In genomic region chr3:102544741-102545140, GRCh38 we compare ENCODE assay signal across 31 cellular contexts.
DNase-seq lines count a peak whose midpoint lies in the region; ATAC-seq, FAIRE-seq and TF ChIP-seq lines count a peak whose summit lies in the region.
"Had no signal": no experiment of that assay in that cellular context is flagged by ENCODE, and none has a peak within 500 bp of the region (broad histone marks: within the 10 kb centered on the region; RNA-seq: fewer than 3 reads in every experiment).

No MANE protein-coding gene starts in this region.

- H3K27ac ChIP-seq in PC-3 (ENCODE audit: low read length), result no peak overlapping the region
- H3K27ac ChIP-seq: 22Rv1; A549; BLaER1; BLaER1 treated with 17β-estradiol and CSF1 and Interleukin-3, amounts not matched to agents 10 nM and 100 nM; C4-2B had no signal

- POLR2A ChIA-PET in PC-3 (lab: Charles Lee; ENCODE audit: unreplicated experiment), result interaction anchor here (0.6 kb wide), 1 partner anchor 134 kb away, joined by 3 read pairs; no protein-coding TSS in a partner anchor

- no peaks in the 10 kb centered on the region for H3K9me3 ChIP-seq in PC-3 (ENCODE audit: low read length)
- H3K9me3 ChIP-seq: A549; BE2C; BLaER1; BLaER1 treated with 17β-estradiol and CSF1 and Interleukin-3, amounts not matched to agents 10 nM and 100 nM; Caco-2 had no signal

- H3K27me3 ChIP-seq in PC-3 (ENCODE audit: low read length) (no peaks in the 10 kb centered on the region), bronchial epithelial cell (ENCODE audit: control insufficient read depth, insufficient read depth, low read length) (peaks cover 1% of the 10 kb centered on the region)
- H3K27me3 ChIP-seq: BE2C; BLaER1; BLaER1 treated with 17β-estradiol and CSF1 and Interleukin-3, amounts not matched to agents 10 nM and 100 nM had no signal

- H3K9ac ChIP-seq in PC-3 (ENCODE audit: low read length), result no peak overlapping the region
- H3K9ac ChIP-seq: BLaER1; BLaER1 treated with 17β-estradiol and CSF1 and Interleukin-3, amounts not matched to agents 10 nM and 100 nM had no signal

- H3K79me2 ChIP-seq in PC-3 (ENCODE audit: low read length), result no peaks in the 10 kb centered on the region

- H2AFZ ChIP-seq in PC-3 (ENCODE audit: low read length), result no peak overlapping the region

- H3K36me3 ChIP-seq in PC-3 (ENCODE audit: low read depth, low read length) (no peaks in the 10 kb centered on the region), bronchial epithelial cell (ENCODE audit: control insufficient read depth, insufficient read depth, low read length) (no peaks in the 10 kb centered on the region)
- H3K36me3 ChIP-seq: BE2C; BLaER1; BLaER1 treated with 17β-estradiol and CSF1 and Interleukin-3, amounts not matched to agents 10 nM and 100 nM had no signal

- no peak overlapping the region for H3K4me3 ChIP-seq in PC-3 (ENCODE audit: low read length)
- no peak overlapping the region for H3K4me3 ChIP-seq in bronchial epithelial cell (ENCODE audit: low read depth, low read length)
- H3K4me3 ChIP-seq: A549; BLaER1; BLaER1 treated with 17β-estradiol and CSF1 and Interleukin-3, amounts not matched to agents 10 nM and 100 nM had no signal

- intact Hi-C loops in PC-3 (cut with micrococcal nuclease), result no loop called here

- H3F3A ChIP-seq in PC-3 (ENCODE audit: low read length, unreplicated experiment), result no peaks in the 10 kb centered on the region

- H3K9me2 ChIP-seq in PC-3 (replicated peaks; ENCODE audit: low read length), result no peaks in the 10 kb centered on the region

- H3K4me2 ChIP-seq in PC-3 (ENCODE audit: low read length), result no peak overlapping the region
- H3K4me2 ChIP-seq: A549; BLaER1; BLaER1 treated with 17β-estradiol and CSF1 and Interleukin-3, amounts not matched to agents 10 nM and 100 nM had no signal

- TF ChIP-seq CTCF in PC-3 (conservative IDR thresholded peaks at IDR 0.05; ENCODE audit: low read depth, low read length) (no peak), bronchial epithelial cell (IDR thresholded peaks at IDR 0.05; ENCODE audit: insufficient read depth, low read length, severe bottlenecking) (no peak)

- ATAC-seq in PC-3 (peak; percentile 93), HG03442 (IDR thresholded peaks at IDR 0.05; ENCODE audit: unreplicated experiment) (no peak)
- ATAC-seq: A549; CD8-positive, alpha-beta T cell had no signal

- H4K20me1 ChIP-seq in PC-3 (ENCODE audit: low read length), result no peaks in the 10 kb centered on the region
- H4K20me1 ChIP-seq: BLaER1; BLaER1 treated with 17β-estradiol and CSF1 and Interleukin-3, amounts not matched to agents 10 nM and 100 nM had no signal

- peak; percentile 18 for DNase-seq in PC-3
- DNase-seq in bronchial epithelial cell (ENCODE audit: low read depth), result peak; percentile 18
- no peak for DNase-seq in T-helper 2 cell
- DNase-seq: 8988T; ACHN; AML-193; BE2C; C1 segment of cervical spinal cord; Caco-2; Calu3; CD4-positive, alpha-beta memory T cell; CD4-positive, alpha-beta T cell; CD4-positive, CD25-positive, alpha-beta regulatory T cell; CD8-positive, alpha-beta memory T cell; CD8-positive, alpha-beta T cell; COR-L47; DMS 273 treated with DMSO at 0.1 percent for 48 hours; DMS153; DMS53; DMS79; DMS79 treated with DMSO at 0.1 percent for 48 hours; DND-41; EL had no signal

- BruUV-seq in PC-3 (replicated peaks; lab: Mats Ljungman, UMichigan), result no TSS peak

- no peak for FAIRE-seq in bronchial epithelial cell (lab: Jason Lieb, UNC)
- FAIRE-seq: A204.1, A549, D721Med had no signal

- H3K4me1 ChIP-seq in PC-3 (ENCODE audit: insufficient read depth, low read length), result no peaks in the 10 kb centered on the region
- H3K4me1 ChIP-seq: A549; BE2C; BLaER1; BLaER1 treated with 17β-estradiol and CSF1 and Interleukin-3, amounts not matched to agents 10 nM and 100 nM; Caco-2 had no signal

- CTCF ChIA-PET in PC-3 (lab: Charles Lee), result no interaction called here

Comparison
In these comparisons a context has a peak if more than half of its experiments do, and no peak if none do; other contexts are left out.
1. DNase-seq: peak in PC-3 (single experiment) and bronchial epithelial cell (single experiment); none in T-helper 2 cell (0 of 5).